ENCODE assay signal across 21 cellular contexts in the genomic region with DNA sequence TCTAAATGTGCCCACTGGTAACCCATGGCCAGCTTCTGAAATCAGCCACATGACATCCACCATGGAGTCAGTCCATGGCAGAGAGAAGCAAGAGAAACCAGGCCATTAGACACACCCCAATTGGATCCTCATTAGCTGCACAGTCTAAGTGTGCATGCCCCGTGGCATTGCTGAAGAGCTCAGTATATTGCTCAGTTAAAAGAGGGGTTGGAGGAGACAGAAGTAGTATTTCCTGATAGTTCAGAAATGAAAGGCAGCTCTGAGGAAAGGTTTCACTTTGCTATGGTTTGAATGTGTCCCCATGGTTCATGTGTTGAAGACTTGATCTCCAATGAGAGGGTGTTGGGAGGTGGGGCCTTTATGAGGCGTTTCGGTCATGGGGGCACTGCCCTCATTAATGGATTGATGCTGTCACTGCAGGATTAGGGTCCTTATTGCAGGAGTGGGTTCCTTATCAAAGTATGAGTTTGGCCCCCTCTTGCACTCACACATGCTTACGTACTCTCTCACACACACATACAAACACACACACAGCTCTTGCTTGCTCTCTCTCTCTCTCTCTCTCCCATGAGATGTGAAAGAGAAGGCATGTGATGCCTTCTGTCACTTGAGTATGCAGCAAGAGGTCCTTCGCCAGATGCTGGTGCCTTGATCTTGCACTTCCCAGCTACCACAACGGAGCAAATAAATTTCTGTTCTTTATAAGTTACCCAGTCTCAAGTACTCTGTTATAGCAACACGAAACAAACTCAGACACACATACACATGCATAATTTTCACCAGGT. TPM values are rescaled to one million over a fixed set of nuclear protein-coding genes. Genes with fewer than 3 reads are reported as not detected.
DNase-seq lines count a peak whose midpoint lies in the region; ATAC-seq and TF ChIP-seq lines count a peak whose summit lies in the region.
"Had no signal": no experiment of that assay in that cellular context is flagged by ENCODE, and none has a peak within 500 bp of the region (broad histone marks: within the 10 kb centered on the region; RNA-seq: fewer than 3 reads in every experiment).

No MANE protein-coding gene starts in this region.

- no peaks in the 10 kb centered on the region for H3K9me3 Mint-ChIP-seq in osteocyte (ENCODE audit: unreplicated experiment)

- H3K4me3 Mint-ChIP-seq in T-helper 17 cell = peak overlapping the region; percentile 81
- no peak overlapping the region for H3K4me3 Mint-ChIP-seq in osteocyte (ENCODE audit: unreplicated experiment)

- TF ChIP-seq CTCF in osteocyte (IDR thresholded peaks at IDR 0.05) (no peak), mammary epithelial cell (conservative IDR thresholded peaks at IDR 0.05 in 1 of 2, IDR thresholded peaks at IDR 0.05 in 1 of 2; ENCODE audit: extremely low read depth in 1 of 2, insufficient read depth in 1 of 2, low read depth in 1 of 2, low read length in 2 of 2) (no peak), Peyer's patch (IDR thresholded peaks at IDR 0.05) (no peak)

- dilution Hi-C loops in mammary epithelial cell (cut with HindIII; ENCODE audit: low sequenced_read_pairs) = no loop called here

- H3K9ac ChIP-seq in mammary epithelial cell (ENCODE audit: insufficient read depth, low read length) = no peak overlapping the region
- H3K9ac ChIP-seq: SK-N-SH had no signal

- H3K79me2 ChIP-seq in mammary epithelial cell (ENCODE audit: insufficient read depth, low read length) = no peaks in the 10 kb centered on the region

- H3K27ac Mint-ChIP-seq in T-helper 17 cell (peak overlapping the region; percentile 77), osteocyte (ENCODE audit: unreplicated experiment) (no peak overlapping the region)

- peaks cover 5% of the 10 kb centered on the region for H3K36me3 Mint-ChIP-seq in T-helper 17 cell (ENCODE audit: low read depth)
- no peaks in the 10 kb centered on the region for H3K36me3 Mint-ChIP-seq in osteocyte (ENCODE audit: unreplicated experiment)

- H3K36me3 ChIP-seq in KOPT-K1 (ENCODE audit: insufficient read depth, low read length) (no peaks in the 10 kb centered on the region), mammary epithelial cell (ENCODE audit: insufficient read depth, low read length) (no peaks in the 10 kb centered on the region), Peyer's patch (no peaks in the 10 kb centered on the region)
- H3K36me3 ChIP-seq: HAP-1 had no signal

- TF ChIP-seq POLR2A in Peyer's patch (IDR thresholded peaks at IDR 0.05) = no peak

- ATAC-seq in T-helper 17 cell = peak; percentile 27
- ATAC-seq: Panc1 had no signal

- H3K9me3 ChIP-seq in KOPT-K1 (ENCODE audit: insufficient read depth, low read length, poor library complexity, severe bottlenecking) = no peaks in the 10 kb centered on the region
- peaks cover 4% of the 10 kb centered on the region for H3K9me3 ChIP-seq in T-helper 17 cell (ENCODE audit: control insufficient read depth, low read length, poor library complexity, severe bottlenecking)
- H3K9me3 ChIP-seq in mammary epithelial cell (replicated peaks; ENCODE audit: insufficient read depth, low read length) = no peaks in the 10 kb centered on the region
- no peaks in the 10 kb centered on the region for H3K9me3 ChIP-seq in Peyer's patch
- H3K9me3 ChIP-seq: HAP-1, SK-N-SH had no signal

- H3K4me1 Mint-ChIP-seq in T-helper 17 cell (peaks cover 33% of the 10 kb centered on the region), osteocyte (ENCODE audit: unreplicated experiment) (no peaks in the 10 kb centered on the region)

- DNase-seq in NCI-H2171 treated with DMSO at 0.1 percent for 48 hours (lab: John Stamatoyannopoulos, UW) (peak; percentile 58), NCI-H2171 (lab: John Stamatoyannopoulos, UW) (no peak), T-helper 17 cell (no peak), osteocyte (ENCODE audit: extremely low spot score, unreplicated experiment) (peak; percentile 36), mammary epithelial cell (no peak), NCI-H345 (lab: John Stamatoyannopoulos, UW) (no peak), Peyer's patch (no peak)
- DNase-seq: 8988T, Karpas-422, MM.1S, NCI-H1092 treated with DMSO at 0.1 percent for 48 hours, NCI-H2107, NCI-H446 treated with DMSO at 0.1 percent for 48 hours, NCI-H82, Right ventricle myocardium superior, SK-N-SH had no signal

- no peak overlapping the region for H3K4me2 ChIP-seq in mammary epithelial cell (ENCODE audit: insufficient read depth, low read depth, low read length)
- H3K4me2 ChIP-seq: SK-N-SH had no signal

- CTCF ChIA-PET in mammary epithelial cell (lab: Charles Lee; ENCODE audit: low non-redundant PET) = no interaction called here

- H3K27me3 ChIP-seq in mammary epithelial cell (ENCODE audit: insufficient read depth, low read length) (no peaks in the 10 kb centered on the region), Peyer's patch (no peaks in the 10 kb centered on the region)

- peak overlapping the region; percentile 43 for H3K27ac ChIP-seq in KOPT-K1 (ENCODE audit: low read depth, low read length, poor library complexity, severe bottlenecking)
- no peak overlapping the region for H3K27ac ChIP-seq in mammary epithelial cell (ENCODE audit: insufficient read depth, low read depth, low read length)
- no peak overlapping the region for H3K27ac ChIP-seq in Peyer's patch

- H3K4me1 ChIP-seq in mammary epithelial cell (ENCODE audit: insufficient read depth, low read length) = no peaks in the 10 kb centered on the region
- no peaks in the 10 kb centered on the region for H3K4me1 ChIP-seq in Peyer's patch
- H3K4me1 ChIP-seq: HAP-1 had no signal

- H2AFZ ChIP-seq in mammary epithelial cell (ENCODE audit: low read depth, low read length) = no peak overlapping the region

- intact Hi-C loops in mammary epithelial cell (cut with micrococcal nuclease) = no loop called here

- H3K27me3 Mint-ChIP-seq in T-helper 17 cell (no peaks in the 10 kb centered on the region), osteocyte (ENCODE audit: unreplicated experiment) (no peaks in the 10 kb centered on the region)

- no peak overlapping the region for H3K4me3 ChIP-seq in mammary epithelial cell (replicated peaks in 1 of 3; ENCODE audit: insufficient read depth in 1 of 3, low read depth in 2 of 3, low read length in 3 of 3)
- no peak overlapping the region for H3K4me3 ChIP-seq in Peyer's patch
- H3K4me3 ChIP-seq: HAP-1 had no signal

- in situ Hi-C loops in mammary epithelial cell (cut with MboI; ENCODE audit: low sequenced_read_pairs in 2 of 2) = loop anchor here (25.0 kb wide), 1 partner anchor 226 kb away; no protein-coding TSS in a partner anchor

- BruUV-seq in mammary epithelial cell (replicated peaks; lab: Mats Ljungman, UMichigan) = no TSS peak

- H4K20me1 ChIP-seq in mammary epithelial cell (ENCODE audit: insufficient read depth, low read length) = no peaks in the 10 kb centered on the region

- 64% methylated on average over 6 of the region's 7 CpGs for WGBS in mammary epithelial cell (ENCODE audit: low coverage, missing lambda C conversion rate)

RNA-seq across cellular contexts. Expression of a gene that starts 58.0 kb away (rescaled TPM):
- total RNA-seq in T-helper 17 cell (1 to 10 TPM in 1 of 2 donors, under 1 TPM in 1; 0.57 to 1.3 TPM), osteocyte (not detected in 2 replicates), mammary epithelial cell (not detected), Peyer's patch (1 to 10 TPM in 1 of 4 donors, not detected in 3; 1.7 TPM)
- 0.14 TPM for polyA plus RNA-seq in mammary epithelial cell
- polyA minus RNA-seq in mammary epithelial cell = not detected
- total RNA-seq: HT-29 had no signal
- polyA plus RNA-seq: BJ, SK-N-SH had no signal

Comparison
In these comparisons a context has a peak if more than half of its experiments do, and no peak if none do; other contexts are left out.
1. DNase-seq: peak in NCI-H2171 treated with DMSO at 0.1 percent for 48 hours (single experiment) and osteocyte (single experiment); none in NCI-H2171 (single experiment), T-helper 17 cell (0 of 3), mammary epithelial cell (single experiment), NCI-H345 (single experiment) and Peyer's patch (0 of 3).